23 cellular contexts compared by ENCODE assay signal in genomic region chr1:30912203-30912602, GRCh38. TPM values are rescaled to one million over a fixed set of nuclear protein-coding genes. Genes with fewer than 3 reads are reported as not detected.
DNase-seq lines count a peak whose midpoint lies in the region; ATAC-seq and TF ChIP-seq lines count a peak whose summit lies in the region.
"Had no signal": no experiment of that assay in that cellular context is flagged by ENCODE, and none has a peak within 500 bp of the region (broad histone marks: within the 10 kb centered on the region; RNA-seq: fewer than 3 reads in every experiment).

No MANE protein-coding gene starts in this region.

- H3K4me3 ChIP-seq in adrenal gland = no peak overlapping the region
- no peak overlapping the region for H3K4me3 ChIP-seq in neuronal stem cell (ENCODE audit: low read length in 2 of 2)
- H3K4me3 ChIP-seq in PC-3 (ENCODE audit: low read length) = no peak overlapping the region
- H3K4me3 ChIP-seq: cardiac muscle cell, esophagus squamous epithelium, uterus had no signal

- no peak overlapping the region for H3K4ac ChIP-seq in neuronal stem cell (ENCODE audit: low read length)

- H2BK15ac ChIP-seq in neuronal stem cell (ENCODE audit: low read length) = peak overlapping the region; percentile 29

- H3K9me2 ChIP-seq in PC-3 (replicated peaks; ENCODE audit: low read length) = no peaks in the 10 kb centered on the region

- H3K79me1 ChIP-seq in neuronal stem cell (ENCODE audit: low read depth, low read length) = peaks cover 5% of the 10 kb centered on the region

- H3K9me3 ChIP-seq in adrenal gland (replicated peaks in 1 of 3) (no peaks in the 10 kb centered on the region), neuronal stem cell (replicated peaks in 1 of 2; ENCODE audit: control insufficient read depth in 2 of 2, insufficient read depth in 1 of 2, low read depth in 1 of 2, low read length in 2 of 2) (no peaks in the 10 kb centered on the region), PC-3 (ENCODE audit: low read length) (no peaks in the 10 kb centered on the region)
- H3K9me3 ChIP-seq: esophagus squamous epithelium, uterus had no signal

- H3K4me1 ChIP-seq in adrenal gland (replicated peaks in 1 of 2) (peaks cover 13 to 17% of the 10 kb centered on the region in 2 donors), neuronal stem cell (ENCODE audit: control insufficient read depth in 2 of 2, insufficient read depth in 1 of 2, low read depth in 1 of 2, low read length in 2 of 2) (peaks cover 16 to 20% of the 10 kb centered on the region in 2 donors), PC-3 (ENCODE audit: insufficient read depth, low read length) (peaks cover 10% of the 10 kb centered on the region)
- H3K4me1 ChIP-seq: uterus had no signal

- H3K9ac ChIP-seq in neuronal stem cell (ENCODE audit: low read depth, low read length, poor library complexity) (no peak overlapping the region), PC-3 (ENCODE audit: low read length) (no peak overlapping the region)

- no peak overlapping the region for H3K14ac ChIP-seq in neuronal stem cell (ENCODE audit: low read length)

- no peak overlapping the region for H2BK120ac ChIP-seq in neuronal stem cell (ENCODE audit: low read depth, low read length)

- peak; percentile 36 for DNase-seq in stimulated activated naive CD8-positive, alpha-beta T cell treated with anti-CD3 and anti-CD28 coated beads, Interleukin-15, Interleukin-2, amounts not matched to agents 100 U/mL and 50 U/mL, for 24 hours
- DNase-seq in stimulated activated naive CD8-positive, alpha-beta T cell treated with anti-CD3 and anti-CD28 coated beads, Interleukin-15, amount 100 ng/mL, for 72 hours = no peak
- peak in 4 of 7 donors; percentile 16 to 24 (median 20) for DNase-seq in adrenal gland
- no peak for DNase-seq in neuronal stem cell (ENCODE audit: low spot score)
- DNase-seq in PC-3 = no peak
- no peak for DNase-seq in NOMO-1 treated with dmso at 0.1 percent for 144 hours (lab: John Stamatoyannopoulos, UW; ENCODE audit: unreplicated experiment)
- DNase-seq: activated CD4-positive, alpha-beta T cell treated with anti-CD3 and anti-CD28 coated beads, Interleukin-2, amount 10 ng/mL, durations not matched to agents 24 days and 14 days; activated CD8-positive, alpha-beta memory T cell treated with anti-CD3 and anti-CD28 coated beads, Interleukin-2, amount 10 ng/mL, durations not matched to agents 7 days and 5 days; activated naive CD4-positive, alpha-beta T cell treated with anti-CD3 and anti-CD28 coated beads for 36 hours; CD4-positive, alpha-beta T cell; cortex of kidney; esophagus squamous epithelium; foreskin melanocyte; mesendoderm; NCI-H1417 treated with DMSO at 0.1 percent for 48 hours; NCI-H446 treated with DMSO at 0.1 percent for 48 hours; occipital lobe; stimulated activated CD4-positive, alpha-beta T cell treated with anti-CD3 and anti-CD28 coated beads, Interleukin-2, amount 100 ng/mL, for 48 hours had no signal

- no peak overlapping the region for H3K4me3 Mint-ChIP-seq in stimulated activated naive CD8-positive, alpha-beta T cell treated with anti-CD3 and anti-CD28 coated beads, Interleukin-15, amount 100 ng/mL, for 72 hours
- H3K4me3 Mint-ChIP-seq: activated CD4-positive, alpha-beta T cell treated with anti-CD3 and anti-CD28 coated beads, Interleukin-2, amount 10 ng/mL, durations not matched to agents 24 days and 14 days; activated CD8-positive, alpha-beta memory T cell treated with anti-CD3 and anti-CD28 coated beads, Interleukin-2, amount 10 ng/mL, durations not matched to agents 7 days and 5 days; activated naive CD4-positive, alpha-beta T cell treated with anti-CD3 and anti-CD28 coated beads for 36 hours; T-helper 2 cell treated with Interferon-gamma antibody and Interleukin-4, amounts not matched to agents 5 μg/mL and 100 μg/mL, for 36 hours had no signal

- H3K79me2 ChIP-seq in PC-3 (ENCODE audit: low read length) = peaks cover 4% of the 10 kb centered on the region; the same call in 1 of the 2 replicates

- H3K23ac ChIP-seq in neuronal stem cell (ENCODE audit: low read depth, low read length, poor library complexity) = no peak overlapping the region

- H2BK12ac ChIP-seq in neuronal stem cell (ENCODE audit: low read length) = no peak overlapping the region

- peaks cover 27% of the 10 kb centered on the region for H3K4me1 Mint-ChIP-seq in stimulated activated naive CD8-positive, alpha-beta T cell treated with anti-CD3 and anti-CD28 coated beads, Interleukin-15, amount 100 ng/mL, for 72 hours

- no peak for TF ChIP-seq POLR2A in adrenal gland (IDR thresholded peaks at IDR 0.05)

- H3K4me2 ChIP-seq in neuronal stem cell (ENCODE audit: insufficient read depth, low read length, poor library complexity, severe bottlenecking) = no peak overlapping the region
- H3K4me2 ChIP-seq in PC-3 (ENCODE audit: low read length) = no peak overlapping the region

- intact Hi-C loops in adrenal gland (cut with DNase I) (loop anchor here (5.0 kb wide), 4 partner anchors 110 to 190 kb away; partner anchors contain the start of gene MATN1 (in 1 of the 2)), PC-3 (cut with micrococcal nuclease) (no loop called here)

- H3K18ac ChIP-seq in neuronal stem cell (ENCODE audit: low read length) = no peak overlapping the region

- peak overlapping the region; percentile 29 for H2AK5ac ChIP-seq in neuronal stem cell (ENCODE audit: low read depth, low read length)

- H3K27ac ChIP-seq in adrenal gland (peak overlapping the region in 1 of 5 donors; percentile 45), neuronal stem cell (replicated peaks; ENCODE audit: low read length) (no peak overlapping the region), PC-3 (ENCODE audit: low read length) (no peak overlapping the region)
- H3K27ac ChIP-seq: cardiac muscle cell, uterus had no signal

- no peak overlapping the region for H4K91ac ChIP-seq in neuronal stem cell (ENCODE audit: low read depth, low read length, poor library complexity)

- H3K27me3 ChIP-seq in adrenal gland (no peaks in the 10 kb centered on the region), neuronal stem cell (ENCODE audit: control insufficient read depth in 3 of 3, insufficient read depth in 3 of 3, low read depth in 1 of 3, low read length in 3 of 3) (no peaks in the 10 kb centered on the region), PC-3 (ENCODE audit: low read length) (no peaks in the 10 kb centered on the region)
- H3K27me3 ChIP-seq: cardiac muscle cell, uterus had no signal

- H3K36me3 ChIP-seq in adrenal gland (replicated peaks in 1 of 2) (no peaks in the 10 kb centered on the region), neuronal stem cell (replicated peaks in 1 of 2; ENCODE audit: control insufficient read depth in 2 of 2, insufficient read depth in 2 of 2, low read length in 2 of 2) (no peaks in the 10 kb centered on the region), PC-3 (ENCODE audit: low read depth, low read length) (no peaks in the 10 kb centered on the region; the same call in 1 of the 2 replicates)
- H3K36me3 ChIP-seq: cardiac muscle cell, esophagus squamous epithelium, uterus had no signal

- TF ChIP-seq CTCF in adrenal gland (IDR thresholded peaks at IDR 0.05) (no peak), PC-3 (conservative IDR thresholded peaks at IDR 0.05; ENCODE audit: low read depth, low read length) (no peak)

- no peaks in the 10 kb centered on the region for H3F3A ChIP-seq in PC-3 (ENCODE audit: low read length, unreplicated experiment)

- no peak overlapping the region for H4K8ac ChIP-seq in neuronal stem cell (ENCODE audit: low read depth, low read length)

- CTCF ChIA-PET in PC-3 (lab: Charles Lee) = interaction anchor here (0.6 kb wide), 1 partner anchor 111 kb away, joined by 3 read pairs; no protein-coding TSS in a partner anchor

- peak overlapping the region in 1 of 2 donors; percentile 83 for H3K27ac Mint-ChIP-seq in stimulated activated naive CD8-positive, alpha-beta T cell treated with anti-CD3 and anti-CD28 coated beads, Interleukin-15, amount 100 ng/mL, for 72 hours
- H3K27ac Mint-ChIP-seq: activated CD4-positive, alpha-beta T cell treated with anti-CD3 and anti-CD28 coated beads, Interleukin-2, amount 10 ng/mL, durations not matched to agents 24 days and 14 days; activated CD8-positive, alpha-beta memory T cell treated with anti-CD3 and anti-CD28 coated beads, Interleukin-2, amount 10 ng/mL, durations not matched to agents 7 days and 5 days; activated naive CD4-positive, alpha-beta T cell treated with anti-CD3 and anti-CD28 coated beads for 36 hours; CD4-positive, alpha-beta T cell; T-helper 2 cell treated with Interferon-gamma antibody and Interleukin-4, amounts not matched to agents 5 μg/mL and 100 μg/mL, for 36 hours had no signal

- H2AFZ ChIP-seq in neuronal stem cell (ENCODE audit: low read length) = no peak overlapping the region
- H2AFZ ChIP-seq in PC-3 (ENCODE audit: low read length) = no peak overlapping the region

- POLR2A ChIA-PET in PC-3 (lab: Charles Lee; ENCODE audit: unreplicated experiment) = no interaction called here

- peak overlapping the region; percentile 33 for H2BK5ac ChIP-seq in neuronal stem cell (ENCODE audit: low read length)

- H3K27me3 Mint-ChIP-seq in stimulated activated naive CD8-positive, alpha-beta T cell treated with anti-CD3 and anti-CD28 coated beads, Interleukin-15, amount 100 ng/mL, for 72 hours = peaks cover 35% of the 10 kb centered on the region

- no peaks in the 10 kb centered on the region for H3K9me3 Mint-ChIP-seq in stimulated activated naive CD8-positive, alpha-beta T cell treated with anti-CD3 and anti-CD28 coated beads, Interleukin-15, amount 100 ng/mL, for 72 hours
- H3K9me3 Mint-ChIP-seq: activated CD4-positive, alpha-beta T cell treated with anti-CD3 and anti-CD28 coated beads, Interleukin-2, amount 10 ng/mL, durations not matched to agents 24 days and 14 days; activated naive CD4-positive, alpha-beta T cell treated with anti-CD3 and anti-CD28 coated beads for 36 hours; CD4-positive, alpha-beta T cell; T-helper 2 cell treated with Interferon-gamma antibody and Interleukin-4, amounts not matched to agents 5 μg/mL and 100 μg/mL, for 36 hours had no signal

- peak; percentile 57 for ATAC-seq in stimulated activated naive CD8-positive, alpha-beta T cell treated with anti-CD3 and anti-CD28 coated beads, Interleukin-15, Interleukin-2, amounts not matched to agents 100 U/mL and 50 U/mL, for 24 hours
- ATAC-seq in stimulated activated naive CD8-positive, alpha-beta T cell treated with anti-CD3 and anti-CD28 coated beads, Interleukin-15, amount 100 ng/mL, for 72 hours = no peak
- ATAC-seq in HG03175 (IDR thresholded peaks at IDR 0.05; ENCODE audit: unreplicated experiment) (no peak), PC-3 (no peak)
- ATAC-seq: activated CD8-positive, alpha-beta memory T cell treated with anti-CD3 and anti-CD28 coated beads, Interleukin-2, amount 10 ng/mL, durations not matched to agents 7 days and 5 days had no signal

- no TSS peak for BruUV-seq in PC-3 (replicated peaks; lab: Mats Ljungman, UMichigan)

- H4K20me1 ChIP-seq in PC-3 (ENCODE audit: low read length) = no peaks in the 10 kb centered on the region

- 71 to 84% (median 74%) methylated on average over 6 of the region's 6 CpGs; no CpG with 5 or more reads in 1 of the 4 donors for WGBS in adrenal gland, 4 donors
- no CpG with 5 or more reads among the region's 6 CpGs for WGBS in neuronal stem cell (ENCODE audit: extremely low coverage in 2 of 2, insufficient read length in 2 of 2, insufficient replicate concordance in 1 of 2), 2 donors

RNA-seq across cellular contexts. Expression of gene SDC3, which starts 3.6 kb away (rescaled TPM):
- total RNA-seq in adrenal gland (100 to 1,000 TPM; 119 to 536 (median 209) TPM), PC-3 (2014; rRNA removed) (10.0 and 20.3 TPM in 2 replicates)
- 100 to 1,000 TPM in 2 of 3 donors, 10 to 100 TPM in 1; 85.5 to 190 (median 101) TPM for polyA plus RNA-seq in adrenal gland
- polyA plus RNA-seq in neuronal stem cell (2013, experiment 1 of 2) = 63.6 TPM
- 63.6 TPM for polyA plus RNA-seq in neuronal stem cell (2013, experiment 2 of 2)
- total RNA-seq: activated CD8-positive, alpha-beta memory T cell treated with anti-CD3 and anti-CD28 coated beads, Interleukin-2, amount 10 ng/mL, durations not matched to agents 7 days and 5 days; OCI-LY7 had no signal

Comparison
In these comparisons a context has a peak if more than half of its experiments do, and no peak if none do; other contexts are left out.
1. DNase-seq: peak in stimulated activated naive CD8-positive, alpha-beta T cell treated with anti-CD3 and anti-CD28 coated beads, Interleukin-15, Interleukin-2, amounts not matched to agents 100 U/mL and 50 U/mL, for 24 hours (single experiment) and adrenal gland (4 of 7); none in stimulated activated naive CD8-positive, alpha-beta T cell treated with anti-CD3 and anti-CD28 coated beads, Interleukin-15, amount 100 ng/mL, for 72 hours (0 of 2), neuronal stem cell (single experiment), PC-3 (single experiment) and NOMO-1 treated with dmso at 0.1 percent for 144 hours (single experiment).